Comparison of ENCODE assay signal across 17 cellular contexts in genomic region chr13:38697628-38698333, GRCh38. TPM values are rescaled to one million over a fixed set of nuclear protein-coding genes. Genes with fewer than 3 reads are reported as not detected.
DNase-seq lines count a peak whose midpoint lies in the region; ATAC-seq and TF ChIP-seq lines count a peak whose summit lies in the region.
"Had no signal": no experiment of that assay in that cellular context is flagged by ENCODE, and none has a peak within 500 bp of the region (broad histone marks: within the 10 kb centered on the region; RNA-seq: fewer than 3 reads in every experiment).

No MANE protein-coding gene starts in this region.

- H3K27ac ChIP-seq in HEK293 (ENCODE audit: extremely low read depth, low read depth, low read length) = no peak overlapping the region
- no peak overlapping the region for H3K27ac ChIP-seq in lung (ENCODE audit: low read depth in 1 of 2, low read length in 1 of 2)
- H3K27ac ChIP-seq: parathyroid adenoma, SK-N-MC had no signal

- no peak for TF ChIP-seq CTCF in HEK293 (tag by site-specific recombination; IDR thresholded peaks at IDR 0.05)
- peak; percentile 11 for TF ChIP-seq CTCF in chondrocyte (IDR thresholded peaks at IDR 0.05)
- no peak for TF ChIP-seq CTCF in lung (IDR thresholded peaks at IDR 0.05; ENCODE audit: control extremely low read depth, extremely low read depth)

- H3K4me3 ChIP-seq in HEK293 (ENCODE audit: low read depth, low read length) (no peak overlapping the region), lung (no peak overlapping the region)
- H3K4me3 ChIP-seq: mucosa of descending colon, SK-N-MC had no signal

- POLR2A ChIA-PET in HEK293 (lab: Yijun Ruan, JAX) = no interaction called here

- no peaks in the 10 kb centered on the region for H3K9me3 ChIP-seq in HEK293 (ENCODE audit: control insufficient read depth, insufficient read depth, low read depth, low read length)
- H3K9me3 ChIP-seq in lung (ENCODE audit: control insufficient read depth in 2 of 2, insufficient read depth in 1 of 2, low read length in 1 of 2) = no peaks in the 10 kb centered on the region
- H3K9me3 ChIP-seq: mucosa of descending colon had no signal

- in situ Hi-C loops in ACHN (cut with HindIII; ENCODE audit: low pct_ligation_motif_present, low pct_unique_long_range_greater_than_20kb, low sequenced_read_pairs) = no loop called here

- no peak overlapping the region for H3K27ac Mint-ChIP-seq in chondrocyte (ENCODE audit: unreplicated experiment)
- H3K27ac Mint-ChIP-seq: activated CD4-positive, alpha-beta memory T cell treated with anti-CD3 and anti-CD28 coated beads for 36 hours; activated T-helper 1 cell treated with anti-CD3 and anti-CD28 coated beads, Interleukin-12 subunit alpha, Interleukin-12 subunit beta, Interleukin-2, Interleukin-4 antibody, amounts not matched to agents 30 ng/mL and 10 ng/mL and 1 ng/mL, durations not matched to agents 14 hours and 24 hours and 36 hours had no signal

- H3K4me1 Mint-ChIP-seq in chondrocyte (ENCODE audit: low read depth) = no peaks in the 10 kb centered on the region

- H3K4me1 ChIP-seq in HEK293 (ENCODE audit: control insufficient read depth, insufficient read depth, low read length) (no peaks in the 10 kb centered on the region), lung (ENCODE audit: control insufficient read depth in 2 of 2, insufficient read depth in 2 of 2, low read length in 2 of 2) (peaks cover 0 to 4% of the 10 kb centered on the region in 2 donors)
- H3K4me1 ChIP-seq: parathyroid adenoma had no signal

- DNase-seq in ACHN = peak; percentile 33
- DNase-seq in chondrocyte (ENCODE audit: low spot score) = no peak
- no peak for DNase-seq in lung (ENCODE audit: low spot score)
- no peak for DNase-seq in hippocampal formation (lab: John Stamatoyannopoulos, UW)
- DNase-seq in GM19240 (ENCODE audit: insufficient read length, low spot score) = no peak
- DNase-seq in NCI-H345 (lab: John Stamatoyannopoulos, UW) = no peak
- DNase-seq: activated CD4-positive, alpha-beta memory T cell treated with anti-CD3 and anti-CD28 coated beads for 36 hours; aorta; DMS79; mucosa of descending colon; NCI-H2171 had no signal

- no peaks in the 10 kb centered on the region for H3K36me3 Mint-ChIP-seq in chondrocyte (ENCODE audit: low read depth)
- H3K36me3 Mint-ChIP-seq: activated CD4-positive, alpha-beta memory T cell treated with anti-CD3 and anti-CD28 coated beads for 36 hours had no signal

- no peak overlapping the region for H3K4me3 Mint-ChIP-seq in chondrocyte (ENCODE audit: unreplicated experiment)
- H3K4me3 Mint-ChIP-seq: activated CD4-positive, alpha-beta memory T cell treated with anti-CD3 and anti-CD28 coated beads for 36 hours; activated T-helper 1 cell treated with anti-CD3 and anti-CD28 coated beads, Interleukin-12 subunit alpha, Interleukin-12 subunit beta, Interleukin-2, Interleukin-4 antibody, amounts not matched to agents 30 ng/mL and 10 ng/mL and 1 ng/mL, durations not matched to agents 14 hours and 24 hours and 36 hours had no signal

- H3K9me3 Mint-ChIP-seq in chondrocyte (ENCODE audit: low read depth) = no peaks in the 10 kb centered on the region
- H3K9me3 Mint-ChIP-seq: activated CD4-positive, alpha-beta memory T cell treated with anti-CD3 and anti-CD28 coated beads for 36 hours; activated T-helper 1 cell treated with anti-CD3 and anti-CD28 coated beads, Interleukin-12 subunit alpha, Interleukin-12 subunit beta, Interleukin-2, Interleukin-4 antibody, amounts not matched to agents 30 ng/mL and 10 ng/mL and 1 ng/mL, durations not matched to agents 14 hours and 24 hours and 36 hours had no signal

- H3K27me3 Mint-ChIP-seq in chondrocyte (ENCODE audit: low read depth) = peaks cover 6% of the 10 kb centered on the region

- ATAC-seq in lung (ENCODE audit: insufficient read depth, low FRiP score) (peak; percentile 66), GM21526 (IDR thresholded peaks at IDR 0.05; ENCODE audit: low FRiP score, unreplicated experiment) (no peak)
- ATAC-seq: mucosa of descending colon had no signal

- H3K36me3 ChIP-seq in HEK293 (ENCODE audit: control insufficient read depth in 2 of 2, insufficient read depth in 1 of 2, low read length in 2 of 2) = no peaks in the 10 kb centered on the region
- H3K36me3 ChIP-seq in lung (ENCODE audit: control insufficient read depth in 2 of 2, insufficient read depth in 2 of 2, low read length in 2 of 2) = no peaks in the 10 kb centered on the region

- 72 to 85% methylated on average over 2 of the region's 2 CpGs for WGBS in lung, 2 donors

- CTCF ChIA-PET in HEK293 (lab: Yijun Ruan, JAX) = no interaction called here

- H3K27me3 ChIP-seq in lung (ENCODE audit: control insufficient read depth, insufficient read depth) = no peaks in the 10 kb centered on the region

TF ChIP-seq in HEK293, 187 proteins besides CTCF, POLR2A, EP300 and RAD21:
- TF ChIP-seq ZNF239 (tag by site-specific recombination; IDR thresholded peaks at IDR 0.05) (no peak), ZNF248 (tag by site-specific recombination; IDR thresholded peaks at IDR 0.05) (no peak), ZNF660 (tag by site-specific recombination; IDR thresholded peaks at IDR 0.05) (peak; percentile 13; the same call in 1 of the 2 replicates)
- TF ChIP-seq, protein P1, sequence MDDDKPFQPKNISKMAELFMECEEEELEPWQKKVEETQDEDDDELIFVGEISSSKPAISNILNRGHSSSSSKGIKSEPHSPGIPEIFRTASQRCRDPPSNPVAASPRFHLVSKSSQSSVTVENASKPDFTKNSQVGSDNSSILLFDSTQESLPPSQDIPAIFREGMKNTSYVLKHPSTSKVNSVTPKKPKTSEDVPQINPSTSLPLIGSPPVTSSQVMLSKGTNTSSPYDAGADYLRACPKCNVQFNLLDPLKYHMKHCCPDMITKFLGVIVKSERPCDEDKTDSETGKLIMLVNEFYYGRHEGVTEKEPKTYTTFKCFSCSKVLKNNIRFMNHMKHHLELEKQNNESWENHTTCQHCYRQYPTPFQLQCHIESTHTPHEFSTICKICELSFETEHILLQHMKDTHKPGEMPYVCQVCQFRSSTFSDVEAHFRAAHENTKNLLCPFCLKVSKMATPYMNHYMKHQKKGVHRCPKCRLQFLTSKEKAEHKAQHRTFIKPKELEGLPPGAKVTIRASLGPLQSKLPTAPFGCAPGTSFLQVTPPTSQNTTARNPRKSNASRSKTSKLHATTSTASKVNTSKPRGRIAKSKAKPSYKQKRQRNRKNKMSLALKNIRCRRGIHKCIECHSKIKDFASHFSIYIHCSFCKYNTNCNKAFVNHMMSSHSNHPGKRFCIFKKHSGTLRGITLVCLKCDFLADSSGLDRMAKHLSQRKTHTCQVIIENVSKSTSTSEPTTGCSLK (tag by site-specific recombination; IDR thresholded peaks at IDR 0.05) = no peak

RNA-seq across cellular contexts. Expression of gene FREM2, which starts 10.9 kb away (rescaled TPM):
- 0.07 to 0.15 TPM (median 0.07 TPM) in 3 replicates for total RNA-seq in chondrocyte
- 10 to 100 TPM; 15.7 to 58.3 TPM for total RNA-seq in lung
- polyA plus RNA-seq in lung = 1 to 10 TPM; 1.6 to 3.1 TPM
- total RNA-seq: activated CD4-positive, alpha-beta memory T cell treated with anti-CD3 and anti-CD28 coated beads for 36 hours; dermis microvascular lymphatic vessel endothelial cell had no signal
- polyA plus RNA-seq: aorta had no signal

Comparison
In these comparisons a context has a peak if more than half of its experiments do, and no peak if none do; other contexts are left out.
1. RNA of gene FREM2, which starts 10.9 kb away (total RNA-seq): 15.7 to 58.3 TPM in lung; 0.07 to 0.15 TPM in chondrocyte; every median in the first group is over 10 times any median in the second.